ENCODE assay signal across 25 cellular contexts in genomic region chr3:190444576-190445145, GRCh38. TPM values are rescaled to one million over a fixed set of nuclear protein-coding genes. Genes with fewer than 3 reads are reported as not detected.
"Had no signal": no experiment of that assay in that cellular context is flagged by ENCODE, and none has a peak within 500 bp of the region (broad histone marks: within the 10 kb centered on the region; RNA-seq: fewer than 3 reads in every experiment).

No MANE protein-coding gene starts in this region.

- H3K27ac ChIP-seq: esophagus muscularis mucosa, foreskin keratinocyte, lower lobe of right lung, neutrophil, parathyroid adenoma, right lobe of liver, thoracic aorta, upper lobe of right lung, WERI-Rb-1 had no signal

- H3K79me2 ChIP-seq: parathyroid adenoma had no signal

- H3K4me1 ChIP-seq: esophagus muscularis mucosa, foreskin keratinocyte, lower lobe of right lung, parathyroid adenoma, upper lobe of right lung had no signal

- H3K4me3 Mint-ChIP-seq: activated naive CD8-positive, alpha-beta T cell treated with anti-CD3 and anti-CD28 coated beads, Interleukin-2, amount 10 ng/mL, durations not matched to agents 7 days and 5 days; activated T-helper 1 cell treated with anti-CD3 and anti-CD28 coated beads, Interleukin-12 subunit alpha, Interleukin-12 subunit beta, Interleukin-2, Interleukin-4 antibody, amounts not matched to agents 30 ng/mL and 10 ng/mL and 1 ng/mL, durations not matched to agents 14 hours and 24 hours and 36 hours; dendritic cell treated with granulocyte-macrophage colony-stimulating factor and Interleukin-4, amounts not matched to agents 40 ng/mL and 50 ng/mL, for 4 days; natural killer cell treated with Interleukin-12 subunit alpha and Interleukin-12 subunit beta and Interleukin-15 and Interleukin-18, amount 100 ng/mL, for 72 hours; stimulated activated effector memory CD8-positive, alpha-beta T cell treated with anti-CD3 and anti-CD28 coated beads, Interleukin-12 subunit alpha, Interleukin-12 subunit beta, amount 100 ng/mL, for 72 hours had no signal

- H3K36me3 ChIP-seq: esophagus muscularis mucosa, lower lobe of right lung, neutrophil, right lobe of liver, thoracic aorta, upper lobe of right lung, WERI-Rb-1 had no signal

- H3K4me1 Mint-ChIP-seq: activated naive CD8-positive, alpha-beta T cell treated with anti-CD3 and anti-CD28 coated beads, Interleukin-2, amount 10 ng/mL, durations not matched to agents 7 days and 5 days had no signal

- H3K27me3 ChIP-seq: esophagus muscularis mucosa, foreskin keratinocyte, neutrophil, right lobe of liver, upper lobe of right lung had no signal

- H3K4me2 ChIP-seq: smooth muscle cell had no signal

- H3K4me3 ChIP-seq: esophagus muscularis mucosa, lower lobe of right lung, right lobe of liver, smooth muscle cell, thoracic aorta, upper lobe of right lung had no signal

- DNase-seq: activated CD4-positive, alpha-beta T cell treated with anti-CD3 and anti-CD28 coated beads for 1 hour; activated CD4-positive, alpha-beta T cell treated with anti-CD3 and anti-CD28 coated beads, Interleukin-2, amount 50 U/mL, for 48 hours; activated naive CD4-positive, alpha-beta T cell treated with Interleukin-2 at 50 U/mL for 16 hours; activated naive CD8-positive, alpha-beta T cell treated with anti-CD3 and anti-CD28 coated beads, Interleukin-2, amount 10 ng/mL, durations not matched to agents 7 days and 5 days; activated T-cell treated with anti-CD3 and anti-CD28 coated beads for 4 hours; anterior cingulate cortex; effector CD8-positive, alpha-beta T cell; hypothalamus; lower lobe of right lung; right lobe of liver; stimulated activated CD4-positive, alpha-beta T cell treated with anti-CD3 and anti-CD28 coated beads, Interleukin-4, amount 100 ng/mL, for 24 hours; upper lobe of right lung; WERI-Rb-1 had no signal

- H3K36me3 Mint-ChIP-seq: activated naive CD8-positive, alpha-beta T cell treated with anti-CD3 and anti-CD28 coated beads, Interleukin-2, amount 10 ng/mL, durations not matched to agents 7 days and 5 days; natural killer cell treated with Interleukin-12 subunit alpha and Interleukin-12 subunit beta and Interleukin-15 and Interleukin-18, amount 100 ng/mL, for 72 hours; stimulated activated effector memory CD8-positive, alpha-beta T cell treated with anti-CD3 and anti-CD28 coated beads, Interleukin-12 subunit alpha, Interleukin-12 subunit beta, amount 100 ng/mL, for 72 hours had no signal

- H3K9me3 ChIP-seq: esophagus muscularis mucosa, lower lobe of right lung, neutrophil, right lobe of liver, thoracic aorta, upper lobe of right lung had no signal

- H3K9ac ChIP-seq: parathyroid adenoma had no signal

- H3K9me3 Mint-ChIP-seq: activated naive CD8-positive, alpha-beta T cell treated with anti-CD3 and anti-CD28 coated beads, Interleukin-2, amount 10 ng/mL, durations not matched to agents 7 days and 5 days; activated T-helper 1 cell treated with anti-CD3 and anti-CD28 coated beads, Interleukin-12 subunit alpha, Interleukin-12 subunit beta, Interleukin-2, Interleukin-4 antibody, amounts not matched to agents 30 ng/mL and 10 ng/mL and 1 ng/mL, durations not matched to agents 14 hours and 24 hours and 36 hours; dendritic cell treated with granulocyte-macrophage colony-stimulating factor and Interleukin-4, amounts not matched to agents 40 ng/mL and 50 ng/mL, for 4 days; natural killer cell treated with Interleukin-12 subunit alpha and Interleukin-12 subunit beta and Interleukin-15 and Interleukin-18, amount 100 ng/mL, for 72 hours; stimulated activated effector memory CD8-positive, alpha-beta T cell treated with anti-CD3 and anti-CD28 coated beads, Interleukin-12 subunit alpha, Interleukin-12 subunit beta, amount 100 ng/mL, for 72 hours had no signal

- H2AFZ ChIP-seq: parathyroid adenoma had no signal

- H3K27ac Mint-ChIP-seq: activated naive CD8-positive, alpha-beta T cell treated with anti-CD3 and anti-CD28 coated beads, Interleukin-2, amount 10 ng/mL, durations not matched to agents 7 days and 5 days; activated T-helper 1 cell treated with anti-CD3 and anti-CD28 coated beads, Interleukin-12 subunit alpha, Interleukin-12 subunit beta, Interleukin-2, Interleukin-4 antibody, amounts not matched to agents 30 ng/mL and 10 ng/mL and 1 ng/mL, durations not matched to agents 14 hours and 24 hours and 36 hours; dendritic cell treated with granulocyte-macrophage colony-stimulating factor and Interleukin-4, amounts not matched to agents 40 ng/mL and 50 ng/mL, for 4 days; natural killer cell treated with Interleukin-12 subunit alpha and Interleukin-12 subunit beta and Interleukin-15 and Interleukin-18, amount 100 ng/mL, for 72 hours; stimulated activated effector memory CD8-positive, alpha-beta T cell treated with anti-CD3 and anti-CD28 coated beads, Interleukin-12 subunit alpha, Interleukin-12 subunit beta, amount 100 ng/mL, for 72 hours had no signal

RNA-seq across cellular contexts. Expression of gene TMEM207, which starts 5.0 kb away (rescaled TPM):
- total RNA-seq: activated naive CD8-positive, alpha-beta T cell treated with anti-CD3 and anti-CD28 coated beads, Interleukin-2, amount 10 ng/mL, durations not matched to agents 7 days and 5 days; activated T-helper 1 cell treated with anti-CD3 and anti-CD28 coated beads, Interleukin-12 subunit alpha, Interleukin-12 subunit beta, Interleukin-2, Interleukin-4 antibody, amounts not matched to agents 30 ng/mL and 10 ng/mL and 1 ng/mL, durations not matched to agents 14 hours and 24 hours and 36 hours; esophagus muscularis mucosa; foreskin keratinocyte; lower lobe of right lung; natural killer cell treated with Interleukin-12 subunit alpha and Interleukin-12 subunit beta and Interleukin-15 and Interleukin-18, amount 100 ng/mL, for 72 hours; right lobe of liver; smooth muscle cell; T-helper 2 cell treated with Interferon-gamma antibody and Interleukin-4, amounts not matched to agents 100 ng/mL and 5 ng/mL, for 36 hours; thoracic aorta; upper lobe of right lung had no signal
- polyA plus RNA-seq: foreskin keratinocyte, keratinocyte, smooth muscle cell had no signal

RNA-seq across cellular contexts. Expression of gene CLDN16, which starts 56.7 kb away (rescaled TPM):
- total RNA-seq: activated naive CD8-positive, alpha-beta T cell treated with anti-CD3 and anti-CD28 coated beads, Interleukin-2, amount 10 ng/mL, durations not matched to agents 7 days and 5 days; activated T-helper 1 cell treated with anti-CD3 and anti-CD28 coated beads, Interleukin-12 subunit alpha, Interleukin-12 subunit beta, Interleukin-2, Interleukin-4 antibody, amounts not matched to agents 30 ng/mL and 10 ng/mL and 1 ng/mL, durations not matched to agents 14 hours and 24 hours and 36 hours; esophagus muscularis mucosa; natural killer cell treated with Interleukin-12 subunit alpha and Interleukin-12 subunit beta and Interleukin-15 and Interleukin-18, amount 100 ng/mL, for 72 hours; T-helper 2 cell treated with Interferon-gamma antibody and Interleukin-4, amounts not matched to agents 100 ng/mL and 5 ng/mL, for 36 hours; thoracic aorta had no signal
- polyA plus RNA-seq: foreskin keratinocyte had no signal
